ENCODE assay signal across 16 cellular contexts in genomic region chr6:158049055-158050028, GRCh38.
DNase-seq lines count a peak whose midpoint lies in the region; ATAC-seq and TF ChIP-seq lines count a peak whose summit lies in the region.
"Had no signal": no experiment of that assay in that cellular context is flagged by ENCODE, and none has a peak within 500 bp of the region (broad histone marks: within the 10 kb centered on the region; RNA-seq: fewer than 3 reads in every experiment).

No MANE protein-coding gene starts in this region.

- H3K36me3 ChIP-seq in HEK293 (ENCODE audit: control insufficient read depth in 2 of 2, insufficient read depth in 1 of 2, low read length in 2 of 2) (peaks cover 0 to 11% of the 10 kb centered on the region in 2 experiments; a peak in 1 of 3 replicates), mammary epithelial cell (ENCODE audit: insufficient read depth, low read length) (no peaks in the 10 kb centered on the region), lower lobe of right lung (no peaks in the 10 kb centered on the region), tibial nerve (peaks cover 0 to 6% (median 0%) of the 10 kb centered on the region in 3 donors), prostate gland (no peaks in the 10 kb centered on the region)

- intact Hi-C loops in mammary epithelial cell (cut with micrococcal nuclease) (no loop called here), lower lobe of right lung (cut with DNase I) (no loop called here), prostate gland (cut with DNase I) (no loop called here)

- no peak for TF ChIP-seq EP300 in tibial nerve (IDR thresholded peaks at IDR 0.05)

- H3K79me2 ChIP-seq in mammary epithelial cell (ENCODE audit: insufficient read depth, low read length) = no peaks in the 10 kb centered on the region

- H3K27ac ChIP-seq in HEK293 (ENCODE audit: extremely low read depth, low read depth, low read length) (no peak overlapping the region), mammary epithelial cell (ENCODE audit: insufficient read depth, low read depth, low read length) (no peak overlapping the region), lower lobe of right lung (no peak overlapping the region), tibial nerve (no peak overlapping the region), prostate gland (no peak overlapping the region)

- DNase-seq in ELF-1 (ENCODE audit: low read depth, low spot score) (peak; percentile 72), mammary epithelial cell (peak; percentile 68), lower lobe of right lung (peak; percentile 3), tibial nerve (ENCODE audit: low spot score in 2 of 2) (no peak), prostate gland (ENCODE audit: low spot score) (no peak)
- DNase-seq: activated CD8-positive, alpha-beta T cell treated with anti-CD3 and anti-CD28 coated beads, Interleukin-2, amount 10 ng/mL, durations not matched to agents 7 days and 5 days; activated gamma-delta T cell; amygdala; cerebellar nuclear complex; effector memory CD8-positive, alpha-beta T cell; hypothalamus; KG1; NCI-H1048 had no signal

- no peak overlapping the region for H2AFZ ChIP-seq in mammary epithelial cell (ENCODE audit: low read depth, low read length)

- no TSS peak for BruUV-seq in mammary epithelial cell (replicated peaks; lab: Mats Ljungman, UMichigan)

- WGBS in mammary epithelial cell (ENCODE audit: low coverage, missing lambda C conversion rate) = 57% methylated on average over 13 of the region's 17 CpGs
- WGBS in tibial nerve, 2 donors = 80 to 85% methylated on average over 17 of the region's 17 CpGs
- 71% methylated on average over 17 of the region's 17 CpGs for WGBS in prostate gland

- in situ Hi-C loops in mammary epithelial cell (cut with MboI; ENCODE audit: low sequenced_read_pairs in 2 of 2) = loop anchor here in 1 of 2 donors (10.0 kb wide), 1 partner anchor 65 kb away; the partner anchor contains the start of gene SYNJ2

- H3K4me1 ChIP-seq in HEK293 (ENCODE audit: control insufficient read depth, insufficient read depth, low read length) (no peaks in the 10 kb centered on the region), mammary epithelial cell (ENCODE audit: insufficient read depth, low read length) (peaks cover 33% of the 10 kb centered on the region), lower lobe of right lung (no peaks in the 10 kb centered on the region), tibial nerve (no peaks in the 10 kb centered on the region), prostate gland (replicated peaks) (peaks cover 4% of the 10 kb centered on the region)

- H3K27me3 ChIP-seq in mammary epithelial cell (ENCODE audit: insufficient read depth, low read length) (no peaks in the 10 kb centered on the region), lower lobe of right lung (ENCODE audit: low read depth) (no peaks in the 10 kb centered on the region), tibial nerve (no peaks in the 10 kb centered on the region), prostate gland (replicated peaks; ENCODE audit: insufficient read depth) (no peaks in the 10 kb centered on the region)

- no peak overlapping the region for H3K4me2 ChIP-seq in mammary epithelial cell (ENCODE audit: insufficient read depth, low read depth, low read length)

- TF ChIP-seq CTCF in HEK293 (tag by site-specific recombination; IDR thresholded peaks at IDR 0.05) = no peak
- TF ChIP-seq CTCF in mammary epithelial cell (conservative IDR thresholded peaks at IDR 0.05 in 1 of 2, IDR thresholded peaks at IDR 0.05 in 1 of 2; ENCODE audit: extremely low read depth in 1 of 2, insufficient read depth in 1 of 2, low read depth in 1 of 2, low read length in 2 of 2) = no peak
- no peak for TF ChIP-seq CTCF in lower lobe of right lung (IDR thresholded peaks at IDR 0.05)
- no peak for TF ChIP-seq CTCF in tibial nerve (IDR thresholded peaks at IDR 0.05)
- TF ChIP-seq CTCF in prostate gland (IDR thresholded peaks at IDR 0.05) = no peak

- CTCF ChIA-PET in HEK293 (lab: Yijun Ruan, JAX) = interaction anchor here (0.8 to 1.0 kb wide), 2 partner anchors 9 to 22 kb away, joined by 3 to 4 read pairs; no protein-coding TSS in a partner anchor
- CTCF ChIA-PET in mammary epithelial cell (lab: Charles Lee; ENCODE audit: low non-redundant PET) = no interaction called here

- no peaks in the 10 kb centered on the region for H4K20me1 ChIP-seq in mammary epithelial cell (ENCODE audit: insufficient read depth, low read length)

- H3K9me3 ChIP-seq in HEK293 (ENCODE audit: control insufficient read depth, insufficient read depth, low read depth, low read length) (no peaks in the 10 kb centered on the region), mammary epithelial cell (replicated peaks; ENCODE audit: insufficient read depth, low read length) (peaks cover 10% of the 10 kb centered on the region), lower lobe of right lung (no peaks in the 10 kb centered on the region), tibial nerve (no peaks in the 10 kb centered on the region), prostate gland (no peaks in the 10 kb centered on the region)
- H3K9me3 ChIP-seq: Caco-2 had no signal

- H3K4me3 ChIP-seq in HEK293 (ENCODE audit: low read depth, low read length) (no peak overlapping the region), mammary epithelial cell (replicated peaks in 1 of 3; ENCODE audit: insufficient read depth in 1 of 3, low read depth in 2 of 3, low read length in 3 of 3) (no peak overlapping the region), lower lobe of right lung (no peak overlapping the region), tibial nerve (no peak overlapping the region), prostate gland (no peak overlapping the region)

- no peak for TF ChIP-seq POLR2A in tibial nerve (IDR thresholded peaks at IDR 0.05)
- no peak for TF ChIP-seq POLR2A in prostate gland (IDR thresholded peaks at IDR 0.05)

- POLR2A ChIA-PET in HEK293 (lab: Yijun Ruan, JAX) = interaction anchor here (0.9 to 2.0 kb wide), 2 partner anchors 9 to 18 kb away, joined by 4 to 6 read pairs; no protein-coding TSS in a partner anchor

- no peak overlapping the region for H3K9ac ChIP-seq in mammary epithelial cell (ENCODE audit: insufficient read depth, low read length)

- no peak for ATAC-seq in lower lobe of right lung
- no peak for ATAC-seq in HG03439 (IDR thresholded peaks at IDR 0.05; ENCODE audit: unreplicated experiment)
- ATAC-seq: activated CD8-positive, alpha-beta T cell treated with anti-CD3 and anti-CD28 coated beads, Interleukin-2, amount 10 ng/mL, durations not matched to agents 7 days and 5 days; effector memory CD8-positive, alpha-beta T cell had no signal

- dilution Hi-C loops in mammary epithelial cell (cut with HindIII; ENCODE audit: low sequenced_read_pairs) = no loop called here

TF ChIP-seq in HEK293, 187 proteins besides CTCF, POLR2A, EP300 and RAD21:
- TF ChIP-seq ZIC2 (tag by site-specific recombination; IDR thresholded peaks at IDR 0.05) (peak; percentile 67), ZEB2 (tag by site-specific recombination; IDR thresholded peaks at IDR 0.05) (0 out of 2 replicates have a peak, but pooled peaks have one; percentile 44), ZNF560 (tag by site-specific recombination; IDR thresholded peaks at IDR 0.05; ENCODE audit: borderline replicate concordance) (no peak)

Comparison
In these comparisons a context has a peak if more than half of its experiments do, and no peak if none do; other contexts are left out.
1. DNase-seq: peak in ELF-1 (single experiment), mammary epithelial cell (single experiment) and lower lobe of right lung (single experiment); none in tibial nerve (0 of 2) and prostate gland (single experiment).